6 cellular contexts compared by ENCODE assay signal in the genomic region with DNA sequence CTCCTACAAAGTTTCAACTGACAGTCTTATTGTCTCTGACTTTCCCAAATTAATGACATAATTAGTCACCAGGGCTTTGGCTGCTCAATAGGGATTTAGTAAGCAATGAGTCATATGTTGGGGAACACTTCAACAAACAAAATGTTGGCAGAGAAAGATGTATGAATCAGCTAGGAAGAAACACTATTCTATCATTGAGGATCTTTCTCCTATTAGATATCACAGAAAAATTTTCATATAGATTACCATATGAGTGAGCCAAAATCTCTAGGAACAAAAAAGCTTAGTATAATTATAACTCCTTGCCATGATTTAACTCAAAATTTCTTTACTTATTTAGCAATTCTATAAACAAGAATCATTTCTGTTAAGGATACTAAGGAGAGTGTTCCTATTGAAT.
DNase-seq lines count a peak whose midpoint lies in the region; TF ChIP-seq lines count a peak whose summit lies in the region.
"Not testable (repeated sequence)": the region's sequence is repeated elsewhere in the genome, so short reads cannot be mapped to it uniquely, and the experiment has no call there.

No MANE protein-coding gene starts in this region.

- not testable (repeated sequence) for H3K9ac ChIP-seq in GM23248

- H3K4me1 ChIP-seq in GM23248 (ENCODE audit: insufficient read depth); PC-9 (replicated peaks; ENCODE audit: insufficient read depth): not testable (repeated sequence)

- H3K4me3 ChIP-seq in GM23248; PC-9; epithelial cell of esophagus (ENCODE audit: low read length); fibroblast of villous mesenchyme (ENCODE audit: low read depth, low read length): not testable (repeated sequence)

- H4K20me1 ChIP-seq in GM23248 (ENCODE audit: insufficient read depth); PC-9 (ENCODE audit: insufficient read depth): not testable (repeated sequence)

- intact Hi-C loops in PC-9 (cut with micrococcal nuclease; ENCODE audit: unreplicated experiment); MCF 10A (cut with micrococcal nuclease): not testable (repeated sequence)

- H3K36me3 ChIP-seq in GM23248 (ENCODE audit: low read depth); PC-9 (ENCODE audit: low read depth): not testable (repeated sequence)

- H3K79me2 ChIP-seq in GM23248 (ENCODE audit: insufficient read depth); PC-9 (ENCODE audit: low read depth): not testable (repeated sequence)

- H3K27ac ChIP-seq in GM23248, PC-9: not testable (repeated sequence)

- not testable (repeated sequence) for TF ChIP-seq CTCF in PC-9 (conservative IDR thresholded peaks at IDR 0.05); MCF 10A (IDR thresholded peaks at IDR 0.05; ENCODE audit: unreplicated experiment); epithelial cell of esophagus (IDR thresholded peaks at IDR 0.05; ENCODE audit: insufficient read depth, low read depth, low read length, missing control alignments); fibroblast of villous mesenchyme (IDR thresholded peaks at IDR 0.05; ENCODE audit: insufficient read depth, low read depth, low read length)

- not testable (repeated sequence) for H3K27me3 Mint-ChIP-seq in MCF 10A (ENCODE audit: insufficient read depth, unreplicated experiment)

- not testable (repeated sequence) for H3K9me2 ChIP-seq in GM23248 (ENCODE audit: insufficient read depth); PC-9 (ENCODE audit: insufficient read depth)

- not testable (repeated sequence) for BruUV-seq in PC-9 (replicated peaks; lab: Mats Ljungman, UMichigan); MCF 10A (replicated peaks; lab: Mats Ljungman, UMichigan)

- H3K9me3 ChIP-seq in GM23248 (ENCODE audit: low read depth); PC-9 (ENCODE audit: insufficient read depth, low read depth): not testable (repeated sequence)

- not testable (repeated sequence) for H2AFZ ChIP-seq in GM23248, PC-9

- in situ Hi-C loops in GM23248 (cut with MboI): not testable (repeated sequence)

- not testable (repeated sequence) for H3K9me3 Mint-ChIP-seq in MCF 10A (ENCODE audit: unreplicated experiment)

- not testable (repeated sequence) for H3K36me3 Mint-ChIP-seq in MCF 10A (ENCODE audit: insufficient read depth, unreplicated experiment)

- H3K4me2 ChIP-seq in GM23248 (ENCODE audit: unreplicated experiment): not testable (repeated sequence)
- peak overlapping the region; percentile 11; the same call in 1 of the 2 replicates for H3K4me2 ChIP-seq in PC-9

- DNase-seq in GM23248: peak; percentile 21
- DNase-seq in M059J (ENCODE audit: low read depth): peak; percentile 9
- DNase-seq in PC-9: peak in 1 of 2 experiments; percentile 38
- DNase-seq in MCF 10A (ENCODE audit: unreplicated experiment): peak; percentile 1
- peak; percentile 20 for DNase-seq in epithelial cell of esophagus (ENCODE audit: low read depth)
- DNase-seq in fibroblast of villous mesenchyme (ENCODE audit: low read depth): peak; percentile 4

- CTCF ChIA-PET in PC-9 (lab: Charles Lee); MCF 10A (lab: Yijun Ruan, JAX): not testable (repeated sequence)

- H3K4me3 Mint-ChIP-seq in MCF 10A (ENCODE audit: unreplicated experiment): not testable (repeated sequence)

- not testable (repeated sequence) for H3K4me1 Mint-ChIP-seq in MCF 10A (ENCODE audit: insufficient read depth, unreplicated experiment)

- not testable (repeated sequence) for H3K27me3 ChIP-seq in GM23248 (replicated peaks; ENCODE audit: insufficient read depth); PC-9 (ENCODE audit: insufficient read depth, low read depth)

- not testable (repeated sequence) for H3F3A ChIP-seq in GM23248 (ENCODE audit: insufficient read depth); PC-9 (ENCODE audit: insufficient read depth, low read depth)

- POLR2A ChIA-PET in PC-9 (lab: Charles Lee; ENCODE audit: unreplicated experiment); MCF 10A (lab: Yijun Ruan, JAX): not testable (repeated sequence)

- H3K27ac Mint-ChIP-seq in MCF 10A (ENCODE audit: low read depth, unreplicated experiment): not testable (repeated sequence)
